ENCODE assay signal across 8 cellular contexts in the genomic region with DNA sequence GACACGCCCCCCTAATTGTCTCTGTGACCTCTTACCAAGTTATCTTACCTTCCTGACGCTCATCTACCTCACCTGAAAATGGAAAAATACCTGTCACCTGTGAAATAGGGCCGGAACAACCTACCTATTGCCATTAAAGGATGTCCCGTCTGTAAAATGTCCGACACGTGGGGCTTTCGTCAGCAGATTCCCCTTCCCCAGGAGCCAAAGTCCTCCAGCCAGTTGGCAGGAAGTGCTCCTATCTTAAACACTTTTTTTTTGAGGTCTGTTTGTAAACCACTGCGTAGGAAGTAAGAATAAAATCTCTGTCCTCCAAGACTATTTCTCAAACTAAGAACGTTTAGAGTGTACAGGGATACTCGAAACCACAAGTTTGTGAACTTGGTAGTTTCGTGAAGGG. TPM values are rescaled to one million over a fixed set of nuclear protein-coding genes. Genes with fewer than 3 reads are reported as not detected.
A peak's percentile ranks its signal among the peaks of the same experiment; 100 is the strongest.
DNase-seq lines count a peak whose midpoint lies in the region; ATAC-seq and TF ChIP-seq lines count a peak whose summit lies in the region.
"Not testable (repeated sequence)": the region's sequence is repeated elsewhere in the genome, so short reads cannot be mapped to it uniquely, and the experiment has no call there.

No MANE protein-coding gene starts in this region.

- H3K27ac ChIP-seq in CD4-positive, CD25-positive, alpha-beta regulatory T cell (ENCODE audit: insufficient read depth, low read length, poor library complexity, severe bottlenecking) = peak overlapping the region; percentile 23
- not testable (repeated sequence) for H3K27ac ChIP-seq in IMR-90 (ENCODE audit: insufficient read depth, low read length); neural progenitor cell

- not testable (repeated sequence) for H3K9me3 ChIP-seq in CD4-positive, CD25-positive, alpha-beta regulatory T cell (ENCODE audit: control insufficient read depth in 2 of 2, low read length in 2 of 2); IMR-90 (ENCODE audit: control insufficient read depth, insufficient read depth, low read length); iPS-18c (ENCODE audit: control insufficient read depth, insufficient read depth, low read length); neural progenitor cell (ENCODE audit: low read depth)

- H3F3A ChIP-seq in neural progenitor cell (ENCODE audit: low read depth) = not testable (repeated sequence)

- not testable (repeated sequence) for H2AFZ ChIP-seq in IMR-90 (replicated peaks; ENCODE audit: low read length, poor library complexity); neural progenitor cell (replicated peaks)

- not testable (repeated sequence) for H4K20me1 ChIP-seq in IMR-90 (ENCODE audit: insufficient read depth, low read length); neural progenitor cell (ENCODE audit: low read depth)

- not testable (repeated sequence) for H2BK120ac ChIP-seq in IMR-90 (ENCODE audit: low read depth, low read length)

- intact Hi-C loops in IMR-90 (cut with micrococcal nuclease); activated T-helper 1 cell treated with anti-CD3 and anti-CD28 coated beads, Interleukin-12 subunit alpha, Interleukin-12 subunit beta, Interleukin-2, Interleukin-4 antibody, amounts not matched to agents 30 ng/mL and 10 ng/mL and 1 ng/mL, durations not matched to agents 14 hours and 24 hours and 36 hours (cut with micrococcal nuclease): not testable (repeated sequence)

- H3K4me1 ChIP-seq in CD4-positive, CD25-positive, alpha-beta regulatory T cell (ENCODE audit: control insufficient read depth, insufficient read depth, low read length, poor library complexity, severe bottlenecking); IMR-90 (ENCODE audit: control insufficient read depth, insufficient read depth, low read length); neural progenitor cell: not testable (repeated sequence)

- in situ Hi-C loops in IMR-90 (cut with MboI; ENCODE audit: low sequenced_read_pairs) = not testable (repeated sequence)

- not testable (repeated sequence) for H3K9me1 ChIP-seq in IMR-90 (ENCODE audit: insufficient read depth, low read length)

- H2BK5ac ChIP-seq in IMR-90 (ENCODE audit: low read depth, low read length, poor library complexity, severe bottlenecking) = not testable (repeated sequence)

- H3K27me3 ChIP-seq in CD4-positive, CD25-positive, alpha-beta regulatory T cell (ENCODE audit: control insufficient read depth, insufficient read depth, low read length); IMR-90 (ENCODE audit: control insufficient read depth, insufficient read depth, low read length): not testable (repeated sequence)
- peaks cover 13% of the 10 kb centered on the region for H3K27me3 ChIP-seq in neural progenitor cell

- peak overlapping the region; percentile 41 for H3K4me3 ChIP-seq in CD4-positive, CD25-positive, alpha-beta regulatory T cell (ENCODE audit: low read depth, low read length)
- H3K4me3 ChIP-seq in IMR-90 (ENCODE audit: insufficient read depth, low read depth, low read length) = peak overlapping the region; percentile 32; the same call in 1 of the 2 replicates
- 0 out of 2 replicates have a peak overlapping the region, but pooled peaks have one; percentile 34 for H3K4me3 ChIP-seq in iPS-18c (ENCODE audit: insufficient read depth, low read depth, low read length)
- peak overlapping the region; percentile 40 for H3K4me3 ChIP-seq in neural progenitor cell

- POLR2A ChIA-PET in IMR-90 (lab: Charles Lee; ENCODE audit: unreplicated experiment) = not testable (repeated sequence)

- TF ChIP-seq RAD21 in IMR-90 (IDR thresholded peaks at IDR 0.05; ENCODE audit: low read length) = not testable (repeated sequence)

- peak overlapping the region; percentile 43 to 83 (median 74) for H3K4me3 Mint-ChIP-seq in CD4-positive, CD25-positive, alpha-beta regulatory T cell
- peak overlapping the region; percentile 85 for H3K4me3 Mint-ChIP-seq in activated T-helper 1 cell treated with anti-CD3 and anti-CD28 coated beads, Interleukin-12 subunit alpha, Interleukin-12 subunit beta, Interleukin-2, Interleukin-4 antibody, amounts not matched to agents 30 ng/mL and 10 ng/mL and 1 ng/mL, durations not matched to agents 14 hours and 24 hours and 36 hours
- peak overlapping the region; percentile 73 for H3K4me3 Mint-ChIP-seq in neural progenitor cell

- peak in 2 of 3 donors; percentile 22 to 42 for DNase-seq in CD4-positive, CD25-positive, alpha-beta regulatory T cell
- DNase-seq in IMR-90; activated T-helper 1 cell treated with anti-CD3 and anti-CD28 coated beads, Interleukin-12 subunit alpha, Interleukin-12 subunit beta, Interleukin-2, Interleukin-4 antibody, amounts not matched to agents 30 ng/mL and 10 ng/mL and 1 ng/mL, durations not matched to agents 14 hours and 24 hours and 36 hours (ENCODE audit: low spot score); neural progenitor cell (ENCODE audit: low spot score): not testable (repeated sequence)
- peak; percentile 20 for DNase-seq in T-helper 22 cell (ENCODE audit: low read depth)
- peak; percentile 17 for DNase-seq in central memory CD4-positive, alpha-beta T cell
- DNase-seq in stimulated activated naive CD8-positive, alpha-beta T cell treated with anti-CD3 and anti-CD28 coated beads, Interleukin-15, Interleukin-2, amounts not matched to agents 100 U/mL and 50 U/mL, for 24 hours = peak; percentile 22

- H3K23ac ChIP-seq in IMR-90 (ENCODE audit: low read depth, low read length) = not testable (repeated sequence)

- H3K27ac Mint-ChIP-seq in CD4-positive, CD25-positive, alpha-beta regulatory T cell; neural progenitor cell: not testable (repeated sequence)
- H3K27ac Mint-ChIP-seq in activated T-helper 1 cell treated with anti-CD3 and anti-CD28 coated beads, Interleukin-12 subunit alpha, Interleukin-12 subunit beta, Interleukin-2, Interleukin-4 antibody, amounts not matched to agents 30 ng/mL and 10 ng/mL and 1 ng/mL, durations not matched to agents 14 hours and 24 hours and 36 hours = peak overlapping the region; percentile 89

- H4K91ac ChIP-seq in IMR-90 (ENCODE audit: insufficient read depth, low read depth, low read length) = not testable (repeated sequence)

- dilution Hi-C loops in IMR-90 (cut with HindIII; ENCODE audit: low sequenced_read_pairs, unreplicated experiment) = not testable (repeated sequence)

- not testable (repeated sequence) for H3K9ac ChIP-seq in IMR-90 (ENCODE audit: low read depth, low read length); neural progenitor cell

- not testable (repeated sequence) for TF ChIP-seq CTCF in IMR-90 (conservative IDR thresholded peaks at IDR 0.05; ENCODE audit: low read depth, low read length); neural progenitor cell (IDR thresholded peaks at IDR 0.05)

- H3K18ac ChIP-seq in IMR-90 (ENCODE audit: low read depth, low read length) = not testable (repeated sequence)

- H3K4me2 ChIP-seq in IMR-90 (ENCODE audit: low read depth, low read length) (peak overlapping the region; percentile 45; the same call in 1 of the 2 replicates), neural progenitor cell (peak overlapping the region; percentile 74)

- not testable (repeated sequence) for H3K9me3 Mint-ChIP-seq in CD4-positive, CD25-positive, alpha-beta regulatory T cell; activated T-helper 1 cell treated with anti-CD3 and anti-CD28 coated beads, Interleukin-12 subunit alpha, Interleukin-12 subunit beta, Interleukin-2, Interleukin-4 antibody, amounts not matched to agents 30 ng/mL and 10 ng/mL and 1 ng/mL, durations not matched to agents 14 hours and 24 hours and 36 hours; neural progenitor cell

- not testable (repeated sequence) for H3K14ac ChIP-seq in IMR-90 (replicated peaks; ENCODE audit: low read depth, low read length)

- H3K79me2 ChIP-seq in neural progenitor cell (ENCODE audit: low read depth) = not testable (repeated sequence)

- H2BK20ac ChIP-seq in IMR-90 (ENCODE audit: low read depth, low read length) = not testable (repeated sequence)

- not testable (repeated sequence) for H3K27me3 Mint-ChIP-seq in CD4-positive, CD25-positive, alpha-beta regulatory T cell; activated T-helper 1 cell treated with anti-CD3 and anti-CD28 coated beads, Interleukin-12 subunit alpha, Interleukin-12 subunit beta, Interleukin-2, Interleukin-4 antibody, amounts not matched to agents 30 ng/mL and 10 ng/mL and 1 ng/mL, durations not matched to agents 14 hours and 24 hours and 36 hours (ENCODE audit: insufficient read depth); neural progenitor cell (ENCODE audit: insufficient read depth, low read depth)

- not testable (repeated sequence) for ATAC-seq in CD4-positive, CD25-positive, alpha-beta regulatory T cell (ENCODE audit: low read depth in 2 of 2); IMR-90 (ENCODE audit: low read depth); stimulated activated naive CD8-positive, alpha-beta T cell treated with anti-CD3 and anti-CD28 coated beads, Interleukin-15, Interleukin-2, amounts not matched to agents 100 U/mL and 50 U/mL, for 24 hours

- H3K36me3 ChIP-seq in CD4-positive, CD25-positive, alpha-beta regulatory T cell (ENCODE audit: control insufficient read depth, insufficient read depth, low read length); IMR-90 (ENCODE audit: control insufficient read depth, insufficient read depth, low read length); neural progenitor cell: not testable (repeated sequence)

- WGBS in IMR-90 (ENCODE audit: extremely low coverage in 2 of 2, insufficient read length in 1 of 2), 2 experiments = no CpG with 5 or more reads among the region's 11 CpGs

- not testable (repeated sequence) for H3K4ac ChIP-seq in IMR-90 (ENCODE audit: low read depth, low read length)

- H3K79me1 ChIP-seq in IMR-90 (ENCODE audit: low read depth in 1 of 2, low read length in 2 of 2) = not testable (repeated sequence)

- not testable (repeated sequence) for H2BK15ac ChIP-seq in IMR-90 (ENCODE audit: low read depth, low read length)

- BruUV-seq in IMR-90 (replicated peaks; lab: Mats Ljungman, UMichigan) = not testable (repeated sequence)

- H3K36me3 Mint-ChIP-seq in CD4-positive, CD25-positive, alpha-beta regulatory T cell; activated T-helper 1 cell treated with anti-CD3 and anti-CD28 coated beads, Interleukin-12 subunit alpha, Interleukin-12 subunit beta, Interleukin-2, Interleukin-4 antibody, amounts not matched to agents 30 ng/mL and 10 ng/mL and 1 ng/mL, durations not matched to agents 14 hours and 24 hours and 36 hours (ENCODE audit: low read depth); neural progenitor cell: not testable (repeated sequence)

- not testable (repeated sequence) for H4K5ac ChIP-seq in IMR-90 (ENCODE audit: low read depth, low read length)

- H2AK5ac ChIP-seq in IMR-90 (ENCODE audit: low read depth, low read length) = not testable (repeated sequence)

- CTCF ChIA-PET in IMR-90 (lab: Yijun Ruan, JAX) = not testable (repeated sequence)

- H2AK9ac ChIP-seq in IMR-90 (replicated peaks; ENCODE audit: low read depth, low read length, poor library complexity) = not testable (repeated sequence)

- H3K4me1 Mint-ChIP-seq in CD4-positive, CD25-positive, alpha-beta regulatory T cell; activated T-helper 1 cell treated with anti-CD3 and anti-CD28 coated beads, Interleukin-12 subunit alpha, Interleukin-12 subunit beta, Interleukin-2, Interleukin-4 antibody, amounts not matched to agents 30 ng/mL and 10 ng/mL and 1 ng/mL, durations not matched to agents 14 hours and 24 hours and 36 hours (ENCODE audit: low read depth); neural progenitor cell: not testable (repeated sequence)

- not testable (repeated sequence) for H4K8ac ChIP-seq in IMR-90 (ENCODE audit: low read depth in 2 of 2, low read length in 2 of 2)

- TF ChIP-seq POLR2A in IMR-90 (IDR thresholded peaks at IDR 0.05; ENCODE audit: low read depth, low read length) = not testable (repeated sequence)

- not testable (repeated sequence) for H3K56ac ChIP-seq in IMR-90 (ENCODE audit: extremely low read depth, insufficient read depth, low read length)

RNA-seq across cellular contexts. Expression of a gene that starts 0.7 kb away (rescaled TPM):
- total RNA-seq in CD4-positive, CD25-positive, alpha-beta regulatory T cell = 41.4 TPM
- 10 to 100 TPM; 20.3 to 33.8 (median 28.3) TPM for polyA plus RNA-seq in CD4-positive, CD25-positive, alpha-beta regulatory T cell
- total RNA-seq in IMR-90 (2012; rRNA removed) = 7.9 and 15.8 TPM in 2 replicates
- 11.8 and 15.3 TPM in 2 replicates for polyA plus RNA-seq in IMR-90 (2012; rRNA removed)
- 1.5 and 3.1 TPM in 2 replicates for polyA plus RNA-seq in IMR-90 (2012; cell fraction: cytosol; rRNA removed)
- 6.3 and 58.1 TPM in 2 replicates for polyA plus RNA-seq in IMR-90 (2012; cell fraction: nucleus; rRNA removed; ENCODE audit: low replicate concordance)
- total RNA-seq in activated T-helper 1 cell treated with anti-CD3 and anti-CD28 coated beads, Interleukin-12 subunit alpha, Interleukin-12 subunit beta, Interleukin-2, Interleukin-4 antibody, amounts not matched to agents 30 ng/mL and 10 ng/mL and 1 ng/mL, durations not matched to agents 14 hours and 24 hours and 36 hours = 49.2 and 54.0 TPM in 2 replicates
- 23.3 and 31.1 TPM in 2 replicates for total RNA-seq in neural progenitor cell (ENCODE audit: low replicate concordance)
